ENCODE assay signal across 23 cellular contexts in the genomic region with DNA sequence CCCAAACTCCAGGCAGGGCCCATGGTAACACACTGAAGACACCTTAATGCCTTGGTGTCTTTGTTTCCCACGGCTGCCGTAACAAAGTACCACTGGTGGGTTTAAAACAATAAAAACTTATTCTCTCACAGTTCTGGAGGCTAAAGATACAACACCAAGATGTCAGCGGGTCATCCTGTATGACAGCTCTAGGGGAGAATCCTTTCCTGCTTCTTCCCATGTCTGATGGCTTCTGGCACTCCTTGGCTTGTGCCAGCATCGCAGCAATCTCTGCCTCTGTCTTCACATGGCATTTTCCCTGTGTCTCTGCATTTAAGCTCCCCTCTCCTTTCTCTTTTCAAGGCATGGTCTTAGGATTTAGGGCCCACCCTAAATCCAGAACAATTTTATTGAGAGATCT. TPM values are rescaled to one million over a fixed set of nuclear protein-coding genes. Genes with fewer than 3 reads are reported as not detected.
A peak's percentile ranks its signal among the peaks of the same experiment; 100 is the strongest.
DNase-seq lines count a peak whose midpoint lies in the region; ATAC-seq and TF ChIP-seq lines count a peak whose summit lies in the region.
"Had no signal": no experiment of that assay in that cellular context is flagged by ENCODE, and none has a peak within 500 bp of the region (broad histone marks: within the 10 kb centered on the region; RNA-seq: fewer than 3 reads in every experiment).

No MANE protein-coding gene starts in this region.

- H3K4me3 Mint-ChIP-seq in T-helper 1 cell treated with Interleukin-12 subunit alpha and Interleukin-12 subunit beta and Interleukin-4 antibody, amounts not matched to agents 30 μg/mL and 1 μg/mL, for 36 hours = peak overlapping the region; percentile 22
- peak overlapping the region; percentile 41 for H3K4me3 Mint-ChIP-seq in activated T-cell treated with anti-CD3 and anti-CD28 coated beads, Interleukin-2, amount 50 U/mL, for 4 hours
- H3K4me3 Mint-ChIP-seq: endodermal cell, neural crest cell had no signal

- H3K36me3 Mint-ChIP-seq in T-helper 1 cell treated with Interleukin-12 subunit alpha and Interleukin-12 subunit beta and Interleukin-4 antibody, amounts not matched to agents 30 μg/mL and 1 μg/mL, for 36 hours (ENCODE audit: low read depth) = peaks cover 66% of the 10 kb centered on the region
- peaks cover 58% of the 10 kb centered on the region for H3K36me3 Mint-ChIP-seq in activated T-cell treated with anti-CD3 and anti-CD28 coated beads, Interleukin-2, amount 50 U/mL, for 4 hours (ENCODE audit: insufficient read depth)

- no peaks in the 10 kb centered on the region for H3K27me3 Mint-ChIP-seq in T-helper 1 cell treated with Interleukin-12 subunit alpha and Interleukin-12 subunit beta and Interleukin-4 antibody, amounts not matched to agents 30 μg/mL and 1 μg/mL, for 36 hours (ENCODE audit: low read depth)
- no peaks in the 10 kb centered on the region for H3K27me3 Mint-ChIP-seq in activated T-cell treated with anti-CD3 and anti-CD28 coated beads, Interleukin-2, amount 50 U/mL, for 4 hours (ENCODE audit: low read depth)

- H3K9me3 ChIP-seq in DND-41 (ENCODE audit: insufficient read depth, low read length, severe bottlenecking) = no peaks in the 10 kb centered on the region
- no peaks in the 10 kb centered on the region for H3K9me3 ChIP-seq in lung (ENCODE audit: control insufficient read depth in 2 of 2, insufficient read depth in 1 of 2, low read length in 1 of 2)
- H3K9me3 ChIP-seq: ascending aorta, tibial artery had no signal

- peaks cover 90% of the 10 kb centered on the region for H3K79me2 ChIP-seq in DND-41 (ENCODE audit: insufficient read depth, low read length)

- H3K4me2 ChIP-seq in DND-41 (ENCODE audit: insufficient read depth, low read length) = peak overlapping the region; percentile 55; the same call in 1 of the 2 replicates

- intact Hi-C loops in posterior vena cava (cut with DNase I) = no loop called here

- ATAC-seq in DND-41 (ENCODE audit: insufficient read depth, low read depth) (no peak), lung (ENCODE audit: insufficient read depth, low FRiP score) (no peak)
- no peak for ATAC-seq in activated T-cell treated with anti-CD3 and anti-CD28 coated beads, Interleukin-2, amount 50 U/mL, for 4 hours

- H3K4me1 ChIP-seq in DND-41 (ENCODE audit: insufficient read depth, low read length) = peaks cover 97% of the 10 kb centered on the region
- H3K4me1 ChIP-seq in lung (ENCODE audit: control insufficient read depth in 2 of 2, insufficient read depth in 2 of 2, low read length in 2 of 2) = peaks cover 0 to 2% of the 10 kb centered on the region in 2 donors
- H3K4me1 ChIP-seq: ascending aorta, tibial artery had no signal

- H3K27ac ChIP-seq in DND-41 (ENCODE audit: low read length) (peak overlapping the region; percentile 97), lung (ENCODE audit: low read depth in 1 of 2, low read length in 1 of 2) (no peak overlapping the region)
- H3K27ac ChIP-seq: 22Rv1, ascending aorta, tibial artery had no signal

- H3K4me1 Mint-ChIP-seq in T-helper 1 cell treated with Interleukin-12 subunit alpha and Interleukin-12 subunit beta and Interleukin-4 antibody, amounts not matched to agents 30 μg/mL and 1 μg/mL, for 36 hours (ENCODE audit: low read depth) = peaks cover 86% of the 10 kb centered on the region
- H3K4me1 Mint-ChIP-seq in activated T-cell treated with anti-CD3 and anti-CD28 coated beads, Interleukin-2, amount 50 U/mL, for 4 hours (ENCODE audit: low read depth) = peaks cover 97% of the 10 kb centered on the region
- H3K4me1 Mint-ChIP-seq: neural crest cell had no signal

- peaks cover 51% of the 10 kb centered on the region for H3K36me3 ChIP-seq in DND-41 (ENCODE audit: insufficient read depth, low read length)
- no peaks in the 10 kb centered on the region for H3K36me3 ChIP-seq in lung (ENCODE audit: control insufficient read depth in 2 of 2, insufficient read depth in 2 of 2, low read length in 2 of 2)
- H3K36me3 ChIP-seq: ascending aorta, tibial artery had no signal

- H3K27me3 ChIP-seq in DND-41 (ENCODE audit: insufficient read depth, low read length, poor library complexity) (no peaks in the 10 kb centered on the region), lung (ENCODE audit: control insufficient read depth, insufficient read depth) (peaks cover 9% of the 10 kb centered on the region)
- H3K27me3 ChIP-seq: ascending aorta had no signal

- H3K4me3 ChIP-seq in DND-41 (ENCODE audit: low read depth in 1 of 2, low read length in 2 of 2) = no peak overlapping the region
- H3K4me3 ChIP-seq in lung = no peak overlapping the region
- H3K4me3 ChIP-seq: ascending aorta, tibial artery had no signal

- DNase-seq in T-helper 1 cell = no peak
- peak; percentile 35 for DNase-seq in DND-41
- no peak for DNase-seq in activated T-cell treated with anti-CD3 and anti-CD28 coated beads, Interleukin-2, amount 50 U/mL, for 4 hours
- peak; percentile 14 for DNase-seq in lung (ENCODE audit: low spot score)
- no peak for DNase-seq in SIG-M5 (lab: John Stamatoyannopoulos, UW)
- DNase-seq in posterior vena cava (ENCODE audit: low spot score) = no peak
- no peak for DNase-seq in HCEC 1CT
- DNase-seq: DMS 273 treated with DMSO at 0.1 percent for 48 hours, Kasumi-1, mesenchymal stem cell, NCI-H1092 treated with DMSO at 0.1 percent for 48 hours, NCI-H524 treated with DMSO at 0.1 percent for 48 hours, SHP77 treated with DMSO at 0.1 percent for 48 hours, tibial artery had no signal

- H3K27ac Mint-ChIP-seq in T-helper 1 cell treated with Interleukin-12 subunit alpha and Interleukin-12 subunit beta and Interleukin-4 antibody, amounts not matched to agents 30 μg/mL and 1 μg/mL, for 36 hours = peak overlapping the region; percentile 100
- H3K27ac Mint-ChIP-seq: endodermal cell had no signal

- no peak for TF ChIP-seq CTCF in DND-41 (IDR thresholded peaks at IDR 0.05; ENCODE audit: borderline replicate concordance, extremely low read depth, low read length, poor library complexity, severe bottlenecking)
- TF ChIP-seq CTCF in lung (IDR thresholded peaks at IDR 0.05; ENCODE audit: control extremely low read depth, extremely low read depth) = no peak

- 87 to 93% methylated on average over 4 of the region's 4 CpGs for WGBS in lung, 2 donors

- H3K9me3 Mint-ChIP-seq in T-helper 1 cell treated with Interleukin-12 subunit alpha and Interleukin-12 subunit beta and Interleukin-4 antibody, amounts not matched to agents 30 μg/mL and 1 μg/mL, for 36 hours = no peaks in the 10 kb centered on the region
- H3K9me3 Mint-ChIP-seq in activated T-cell treated with anti-CD3 and anti-CD28 coated beads, Interleukin-2, amount 50 U/mL, for 4 hours = no peaks in the 10 kb centered on the region
- H3K9me3 Mint-ChIP-seq: endodermal cell, neural crest cell had no signal

- no peaks in the 10 kb centered on the region for H4K20me1 ChIP-seq in DND-41 (ENCODE audit: insufficient read depth, low read length)

- H2AFZ ChIP-seq in DND-41 (ENCODE audit: low read depth, low read length) = no peak overlapping the region

- peak overlapping the region; percentile 99 for H3K9ac ChIP-seq in DND-41 (ENCODE audit: low read depth, low read length)

RNA-seq across cellular contexts. Expression of a gene that starts 33.1 kb away (rescaled TPM):
- total RNA-seq in activated T-cell treated with anti-CD3 and anti-CD28 coated beads, Interleukin-2, amount 50 U/mL, for 4 hours = 10 to 100 TPM; 18.0 to 30.0 (median 25.2) TPM
- total RNA-seq in lung (10 to 100 TPM in 1 of 2 donors, not detected in 1; 47.9 TPM), posterior vena cava (1 to 10 TPM; 1.9 to 9.0 TPM)
- polyA plus RNA-seq in lung = 1 to 10 TPM in 1 of 2 donors, under 1 TPM in 1; 0.35 to 1.7 TPM
- total RNA-seq: ascending aorta, cerebellum, neural crest cell, pulmonary artery endothelial cell had no signal
- polyA plus RNA-seq: BJ, keratinocyte had no signal

RNA-seq across cellular contexts. Expression of a gene that starts 51.0 kb away (rescaled TPM):
- 1 to 10 TPM; 6.7 to 8.3 (median 8.0) TPM for total RNA-seq in activated T-cell treated with anti-CD3 and anti-CD28 coated beads, Interleukin-2, amount 50 U/mL, for 4 hours
- total RNA-seq in lung = 10 to 100 TPM; 18.5 to 18.8 TPM
- polyA plus RNA-seq in lung = 1 to 10 TPM; 3.2 to 8.5 TPM
- 10 to 100 TPM; 11.9 to 33.5 TPM for total RNA-seq in posterior vena cava

RNA-seq across cellular contexts. Expression of a gene that starts 54.6 kb away (rescaled TPM):
- 10 to 100 TPM in 1 of 3 donors, 1 to 10 TPM in 2; 6.6 to 11.7 (median 9.2) TPM for total RNA-seq in activated T-cell treated with anti-CD3 and anti-CD28 coated beads, Interleukin-2, amount 50 U/mL, for 4 hours
- total RNA-seq in lung = 10 to 100 TPM in 1 of 2 donors, not detected in 1; 16.8 TPM
- polyA plus RNA-seq in lung = 1 to 10 TPM in 1 of 2 donors, under 1 TPM in 1; 0.41 to 1.1 TPM
- 1 to 10 TPM in 1 of 2 donors, not detected in 1; 7.8 TPM for total RNA-seq in posterior vena cava
- total RNA-seq: ascending aorta, cerebellum, neural crest cell, pulmonary artery endothelial cell had no signal
- polyA plus RNA-seq: BJ, keratinocyte had no signal

Comparison
In these comparisons a context has a peak if more than half of its experiments do, and no peak if none do; other contexts are left out.
1. DNase-seq: peak in DND-41 (single experiment) and lung (single experiment); none in T-helper 1 cell (0 of 5), activated T-cell treated with anti-CD3 and anti-CD28 coated beads, Interleukin-2, amount 50 U/mL, for 4 hours (single experiment), SIG-M5 (single experiment), posterior vena cava (single experiment) and HCEC 1CT (single experiment).